Comparison of ENCODE assay signal across 22 cellular contexts in genomic region chr22:39859903-39860588, GRCh38. TPM values are rescaled to one million over a fixed set of nuclear protein-coding genes. Genes with fewer than 3 reads are reported as not detected.
DNase-seq lines count a peak whose midpoint lies in the region; ATAC-seq and TF ChIP-seq lines count a peak whose summit lies in the region.
"Had no signal": no experiment of that assay in that cellular context is flagged by ENCODE, and none has a peak within 500 bp of the region (broad histone marks: within the 10 kb centered on the region; RNA-seq: fewer than 3 reads in every experiment).

No MANE protein-coding gene starts in this region.

- H3K9me3 Mint-ChIP-seq in activated T-cell treated with anti-CD3 and anti-CD28 coated beads, Interleukin-2, amount 50 U/mL, for 72 hours, result no peaks in the 10 kb centered on the region
- no peaks in the 10 kb centered on the region for H3K9me3 Mint-ChIP-seq in activated B cell treated with CpG ODN at 0.5 μM for 24 hours
- no peaks in the 10 kb centered on the region for H3K9me3 Mint-ChIP-seq in stimulated activated effector memory CD8-positive, alpha-beta T cell treated with anti-CD3 and anti-CD28 coated beads, Interleukin-12 subunit alpha, Interleukin-12 subunit beta, amount 100 ng/mL, for 72 hours

- peak overlapping the region; percentile 64 to 66 for H3K4me3 Mint-ChIP-seq in activated T-cell treated with anti-CD3 and anti-CD28 coated beads, Interleukin-2, amount 50 U/mL, for 72 hours
- H3K4me3 Mint-ChIP-seq in activated B cell treated with CpG ODN at 0.5 μM for 24 hours, result peak overlapping the region; percentile 42
- no peak overlapping the region for H3K4me3 Mint-ChIP-seq in stimulated activated effector memory CD8-positive, alpha-beta T cell treated with anti-CD3 and anti-CD28 coated beads, Interleukin-12 subunit alpha, Interleukin-12 subunit beta, amount 100 ng/mL, for 72 hours

- peaks cover 22% of the 10 kb centered on the region for H3K4me1 Mint-ChIP-seq in activated T-cell treated with anti-CD3 and anti-CD28 coated beads, Interleukin-2, amount 50 U/mL, for 72 hours (ENCODE audit: low read depth)
- peaks cover 29% of the 10 kb centered on the region for H3K4me1 Mint-ChIP-seq in activated B cell treated with CpG ODN at 0.5 μM for 24 hours
- H3K4me1 Mint-ChIP-seq in stimulated activated effector memory CD8-positive, alpha-beta T cell treated with anti-CD3 and anti-CD28 coated beads, Interleukin-12 subunit alpha, Interleukin-12 subunit beta, amount 100 ng/mL, for 72 hours, result peaks cover 11% of the 10 kb centered on the region

- H3K27me3 ChIP-seq in tibial artery, result peaks cover 0 to 7% of the 10 kb centered on the region in 2 donors
- H3K27me3 ChIP-seq: vagina had no signal

- peak overlapping the region; percentile 27 for H3K27ac Mint-ChIP-seq in activated T-cell treated with anti-CD3 and anti-CD28 coated beads, Interleukin-2, amount 50 U/mL, for 72 hours
- peak overlapping the region; percentile 48 for H3K27ac Mint-ChIP-seq in activated B cell treated with CpG ODN at 0.5 μM for 24 hours
- no peak overlapping the region for H3K27ac Mint-ChIP-seq in stimulated activated effector memory CD8-positive, alpha-beta T cell treated with anti-CD3 and anti-CD28 coated beads, Interleukin-12 subunit alpha, Interleukin-12 subunit beta, amount 100 ng/mL, for 72 hours

- POLR2A ChIA-PET in activated B cell treated with CpG ODN at 0.5 μM for 24 hours (lab: Charles Lee), result no interaction called here

- no peaks in the 10 kb centered on the region for H3K36me3 Mint-ChIP-seq in activated T-cell treated with anti-CD3 and anti-CD28 coated beads, Interleukin-2, amount 50 U/mL, for 72 hours (ENCODE audit: insufficient read depth in 2 of 2)
- no peaks in the 10 kb centered on the region for H3K36me3 Mint-ChIP-seq in activated B cell treated with CpG ODN at 0.5 μM for 24 hours (ENCODE audit: low read depth)
- no peaks in the 10 kb centered on the region for H3K36me3 Mint-ChIP-seq in stimulated activated effector memory CD8-positive, alpha-beta T cell treated with anti-CD3 and anti-CD28 coated beads, Interleukin-12 subunit alpha, Interleukin-12 subunit beta, amount 100 ng/mL, for 72 hours

- no peaks in the 10 kb centered on the region for H3K9me3 ChIP-seq in tibial artery
- H3K9me3 ChIP-seq: left ventricle myocardium inferior, right lobe of liver, vagina had no signal

- no peak for DNase-seq in activated T-cell treated with anti-CD3 and anti-CD28 coated beads, Interleukin-2, amount 50 U/mL, for 72 hours
- DNase-seq in activated T-cell treated with anti-CD3 and anti-CD28 coated beads, Interleukin-2, amount 50 U/mL, for 1 hour, result no peak
- DNase-seq in GM20000 (ENCODE audit: low spot score) (peak; percentile 52), activated B cell treated with CpG ODN at 0.5 μM for 24 hours (no peak), superior temporal gyrus (ENCODE audit: extremely low spot score) (no peak), tibial artery (no peak)
- no peak for DNase-seq in stimulated activated effector memory CD8-positive, alpha-beta T cell treated with anti-CD3 and anti-CD28 coated beads, Interleukin-12 subunit alpha, Interleukin-12 subunit beta, amount 100 ng/mL, for 72 hours (ENCODE audit: low spot score in 2 of 2)
- DNase-seq: Calu3, dorsolateral prefrontal cortex, HCEC 1CT, left ventricle myocardium inferior, NCI-H1417 treated with DMSO at 0.1 percent for 48 hours, NCI-H748 treated with DMSO at 0.1 percent for 48 hours, right lobe of liver had no signal

- peak; percentile 46 to 61 for ATAC-seq in activated T-cell treated with anti-CD3 and anti-CD28 coated beads, Interleukin-2, amount 50 U/mL, for 72 hours (replicated peaks in 1 of 2)
- ATAC-seq in activated B cell treated with CpG ODN at 0.5 μM for 24 hours (ENCODE audit: low read depth) (peak; percentile 65), GM19324 (IDR thresholded peaks at IDR 0.05; ENCODE audit: low FRiP score, unreplicated experiment) (no peak)
- ATAC-seq in stimulated activated effector memory CD8-positive, alpha-beta T cell treated with anti-CD3 and anti-CD28 coated beads, Interleukin-12 subunit alpha, Interleukin-12 subunit beta, amount 100 ng/mL, for 72 hours, result peak; percentile 52
- ATAC-seq: esophagus mucosa, right lobe of liver had no signal

- no peaks in the 10 kb centered on the region for H3K4me1 ChIP-seq in tibial artery
- H3K4me1 ChIP-seq: left ventricle myocardium inferior, right lobe of liver, vagina had no signal

- H3K27ac ChIP-seq in tibial artery, result no peak overlapping the region
- H3K27ac ChIP-seq: dorsolateral prefrontal cortex, left ventricle myocardium inferior, right lobe of liver, vagina, VCaP had no signal

- TF ChIP-seq CTCF in GM20000 (IDR thresholded peaks at IDR 0.05; ENCODE audit: extremely low read depth, missing control alignments) (no peak), activated B cell treated with CpG ODN at 0.5 μM for 24 hours (IDR thresholded peaks at IDR 0.05) (no peak), tibial artery (IDR thresholded peaks at IDR 0.05) (no peak)

- intact Hi-C loops in activated B cell treated with CpG ODN at 0.5 μM for 24 hours (cut with micrococcal nuclease) (loop anchor here (5.0 kb wide), 1 partner anchor 37 kb away; no protein-coding TSS in a partner anchor), tibial artery (cut with DNase I; ENCODE audit: low total_unique reads) (no loop called here)

- H3K27me3 Mint-ChIP-seq in activated T-cell treated with anti-CD3 and anti-CD28 coated beads, Interleukin-2, amount 50 U/mL, for 72 hours (ENCODE audit: low read depth), result peaks cover 7% of the 10 kb centered on the region
- H3K27me3 Mint-ChIP-seq in activated B cell treated with CpG ODN at 0.5 μM for 24 hours, result no peaks in the 10 kb centered on the region

- no peaks in the 10 kb centered on the region for H3K36me3 ChIP-seq in tibial artery
- H3K36me3 ChIP-seq: left ventricle myocardium inferior, right lobe of liver, vagina had no signal

- CTCF ChIA-PET in activated B cell treated with CpG ODN at 0.5 μM for 24 hours (lab: Charles Lee), result no interaction called here

- no peak overlapping the region for H3K4me3 ChIP-seq in tibial artery
- H3K4me3 ChIP-seq: dorsolateral prefrontal cortex, left ventricle myocardium inferior, right lobe of liver, vagina had no signal

RNA-seq across cellular contexts. Expression of gene ENTHD1, which starts 33.5 kb away (rescaled TPM):
- under 1 TPM; 0.46 to 0.77 TPM for total RNA-seq in activated T-cell treated with anti-CD3 and anti-CD28 coated beads, Interleukin-2, amount 50 U/mL, for 72 hours
- total RNA-seq in activated B cell treated with CpG ODN at 0.5 μM for 24 hours, result 0.15 TPM in 1 of 2 replicates, not detected in the other
- total RNA-seq: bronchial epithelial cell, Calu3, dorsolateral prefrontal cortex, esophagus mucosa, left ventricle myocardium inferior, LHCN-M2, omental fat pad, right lobe of liver, RPMI7951, vagina had no signal

RNA-seq across cellular contexts. Expression of gene GRAP2, which starts 40.8 kb away (rescaled TPM):
- 10 to 100 TPM; 56.4 to 59.4 TPM for total RNA-seq in activated T-cell treated with anti-CD3 and anti-CD28 coated beads, Interleukin-2, amount 50 U/mL, for 72 hours
- 4.2 and 4.3 TPM in 2 replicates for total RNA-seq in activated B cell treated with CpG ODN at 0.5 μM for 24 hours
- total RNA-seq: bronchial epithelial cell, Calu3, LHCN-M2 had no signal

Comparison
In these comparisons a context has a peak if more than half of its experiments do, and no peak if none do; other contexts are left out.
1. RNA of gene GRAP2, which starts 40.8 kb away (total RNA-seq): 56.4 to 59.4 TPM in activated T-cell treated with anti-CD3 and anti-CD28 coated beads, Interleukin-2, amount 50 U/mL, for 72 hours; 4.2 to 4.3 TPM in activated B cell treated with CpG ODN at 0.5 μM for 24 hours; every median in the first group is over 10 times any median in the second.